20 cellular contexts compared by ENCODE assay signal in genomic region chr6:73528897-73529296, GRCh38. TPM values are rescaled to one million over a fixed set of nuclear protein-coding genes. Genes with fewer than 3 reads are reported as not detected.
A peak's percentile ranks its signal among the peaks of the same experiment; 100 is the strongest.
DNase-seq lines count a peak whose midpoint lies in the region; ATAC-seq and TF ChIP-seq lines count a peak whose summit lies in the region.
"Had no signal": no experiment of that assay in that cellular context is flagged by ENCODE, and none has a peak within 500 bp of the region (broad histone marks: within the 10 kb centered on the region; RNA-seq: fewer than 3 reads in every experiment).

No MANE protein-coding gene starts in this region.

- peak; percentile 25 for DNase-seq in activated CD8-positive, alpha-beta memory T cell treated with anti-CD3 and anti-CD28 coated beads, Interleukin-2, amount 50 U/mL, for 48 hours
- no peak for DNase-seq in activated CD8-positive, alpha-beta memory T cell treated with anti-CD3 and anti-CD28 coated beads for 24 hours
- DNase-seq in Panc1 (ENCODE audit: low read depth, low spot score) (no peak), erythroblast (lab: John Stamatoyannopoulos, UW) (peak; percentile 62 to 90), MCF 10A (ENCODE audit: unreplicated experiment) (no peak)
- DNase-seq in stimulated activated CD8-positive, alpha-beta memory T cell treated with anti-CD3 and anti-CD28 coated beads, Interleukin-4, amount 100 ng/mL, for 48 hours = peak; percentile 12
- DNase-seq in activated naive CD4-positive, alpha-beta T cell treated with anti-CD3 and anti-CD28 coated beads, Interleukin-2, amount 50 U/mL, for 72 hours (ENCODE audit: low spot score in 2 of 2) = no peak
- DNase-seq: 8988T; AML-193; KBM-7; NCI-H1092 treated with DMSO at 0.1 percent for 48 hours; NCI-H1436 treated with DMSO at 0.1 percent for 48 hours; NCI-H2029; NCI-H2227 treated with DMSO at 0.1 percent for 48 hours; NCI-H510A; NCI-H748 treated with DMSO at 0.1 percent for 48 hours; NK-92 treated with Interleukin-12 subunit alpha and Interleukin-12 subunit beta, amount 100 ng/mL, for 24 hours; Peyer's patch had no signal

- no peaks in the 10 kb centered on the region for H3K27me3 Mint-ChIP-seq in MCF 10A (ENCODE audit: insufficient read depth, unreplicated experiment)

- BruUV-seq in Panc1 (replicated peaks; lab: Mats Ljungman, UMichigan) = no TSS peak
- BruUV-seq in MCF 10A (replicated peaks; lab: Mats Ljungman, UMichigan) = no TSS peak

- CTCF ChIA-PET in Panc1 (lab: Charles Lee) (no interaction called here), MCF 10A (lab: Yijun Ruan, JAX) (interaction anchor here (1.4 kb wide), 1 partner anchor 81 kb away, joined by 7 read pairs; no protein-coding TSS in a partner anchor)

- H3K4me1 ChIP-seq in Panc1 (ENCODE audit: control insufficient read depth, insufficient read depth, low read length) = peaks cover 16% of the 10 kb centered on the region
- H3K4me1 ChIP-seq: Peyer's patch had no signal

- no peaks in the 10 kb centered on the region for H3K36me3 Mint-ChIP-seq in activated naive CD4-positive, alpha-beta T cell treated with anti-CD3 and anti-CD28 coated beads, Interleukin-2, amount 50 U/mL, for 72 hours
- H3K36me3 Mint-ChIP-seq in MCF 10A (ENCODE audit: insufficient read depth, unreplicated experiment) = no peaks in the 10 kb centered on the region
- H3K36me3 Mint-ChIP-seq: CD14-positive monocyte had no signal

- no peaks in the 10 kb centered on the region for H3K9me3 ChIP-seq in Panc1 (ENCODE audit: control insufficient read depth, insufficient read depth, low read depth, low read length)
- H3K9me3 ChIP-seq: Peyer's patch had no signal

- TF ChIP-seq POLR2A in erythroblast (IDR thresholded peaks at IDR 0.05; ENCODE audit: low read length) = no peak

- no peak overlapping the region for H3K4me3 Mint-ChIP-seq in MCF 10A (ENCODE audit: unreplicated experiment)
- H3K4me3 Mint-ChIP-seq: CD14-positive monocyte had no signal

- peak overlapping the region; percentile 30 for H3K27ac ChIP-seq in Panc1 (ENCODE audit: low read length)
- H3K27ac ChIP-seq: Peyer's patch had no signal

- in situ Hi-C loops in Panc1 (cut with HindIII; ENCODE audit: low pct_unique_long_range_greater_than_20kb, low sequenced_read_pairs) = no loop called here

- POLR2A ChIA-PET in Panc1 (lab: Charles Lee) = no interaction called here
- POLR2A ChIA-PET in MCF 10A (lab: Yijun Ruan, JAX) = interaction anchor here (0.6 to 2.5 kb wide), 3 partner anchors 8 to 124 kb away, joined by 3 to 12 read pairs (median 3); partner anchors contain the start of gene EEF1A1

- H3K36me3 ChIP-seq in Panc1 (ENCODE audit: control insufficient read depth, insufficient read depth, low read length) = no peaks in the 10 kb centered on the region
- H3K36me3 ChIP-seq: Peyer's patch had no signal

- H3K27me3 ChIP-seq in Panc1 (ENCODE audit: control insufficient read depth, insufficient read depth, low read length) = no peaks in the 10 kb centered on the region
- H3K27me3 ChIP-seq: Peyer's patch had no signal

- intact Hi-C loops in Panc1 (cut with micrococcal nuclease; ENCODE audit: unreplicated experiment) (no loop called here), MCF 10A (cut with micrococcal nuclease) (no loop called here)

- H3K9me3 Mint-ChIP-seq in activated naive CD4-positive, alpha-beta T cell treated with anti-CD3 and anti-CD28 coated beads, Interleukin-2, amount 50 U/mL, for 72 hours = no peaks in the 10 kb centered on the region
- H3K9me3 Mint-ChIP-seq in MCF 10A (ENCODE audit: unreplicated experiment) = no peaks in the 10 kb centered on the region
- H3K9me3 Mint-ChIP-seq: CD14-positive monocyte had no signal

- TF ChIP-seq CTCF in Panc1 (IDR thresholded peaks at IDR 0.05) = no peak
- no peak for TF ChIP-seq CTCF in MCF 10A (IDR thresholded peaks at IDR 0.05; ENCODE audit: unreplicated experiment)

- no peak overlapping the region for H3K27ac Mint-ChIP-seq in activated naive CD4-positive, alpha-beta T cell treated with anti-CD3 and anti-CD28 coated beads, Interleukin-2, amount 50 U/mL, for 72 hours
- H3K27ac Mint-ChIP-seq in MCF 10A (ENCODE audit: low read depth, unreplicated experiment) = no peak overlapping the region
- H3K27ac Mint-ChIP-seq: CD14-positive monocyte had no signal

- H3K4me1 Mint-ChIP-seq in MCF 10A (ENCODE audit: insufficient read depth, unreplicated experiment) = no peaks in the 10 kb centered on the region

- no peak overlapping the region for H3K4me3 ChIP-seq in Panc1 (ENCODE audit: low read depth in 2 of 2, low read length in 2 of 2)
- H3K4me3 ChIP-seq: Peyer's patch had no signal

- ATAC-seq in Panc1 = peak; percentile 45; the same call in 1 of the 2 replicates
- no peak for ATAC-seq in activated CD4-positive, CD25-positive, alpha-beta regulatory T cell treated with anti-CD3 and anti-CD28 coated beads, Interleukin-2, amount 50 U/mL, for 24 hours
- ATAC-seq in activated naive CD4-positive, alpha-beta T cell treated with anti-CD3 and anti-CD28 coated beads, Interleukin-2, amount 50 U/mL, for 72 hours = no peak

RNA-seq across cellular contexts. Expression of gene EEF1A1, which starts 8.1 kb away (rescaled TPM):
- total RNA-seq in Panc1 (2021; ENCODE audit: unreplicated experiment) (10,069 TPM), MCF 10A (2022) (13,507 and 14,346 TPM in 2 replicates)
- polyA plus RNA-seq in Panc1 (2012; ENCODE audit: insufficient read length) = 8,925 TPM
- over 10,000 TPM; 10,985 to 16,838 TPM for total RNA-seq in activated naive CD4-positive, alpha-beta T cell treated with anti-CD3 and anti-CD28 coated beads, Interleukin-2, amount 50 U/mL, for 72 hours

Comparison
In these comparisons a context has a peak if more than half of its experiments do, and no peak if none do; other contexts are left out.
1. DNase-seq: peak in activated CD8-positive, alpha-beta memory T cell treated with anti-CD3 and anti-CD28 coated beads, Interleukin-2, amount 50 U/mL, for 48 hours (single experiment), erythroblast (2 of 2) and stimulated activated CD8-positive, alpha-beta memory T cell treated with anti-CD3 and anti-CD28 coated beads, Interleukin-4, amount 100 ng/mL, for 48 hours (single experiment); none in activated CD8-positive, alpha-beta memory T cell treated with anti-CD3 and anti-CD28 coated beads for 24 hours (single experiment), Panc1 (single experiment), activated naive CD4-positive, alpha-beta T cell treated with anti-CD3 and anti-CD28 coated beads, Interleukin-2, amount 50 U/mL, for 72 hours (0 of 2) and MCF 10A (single experiment).